21 cellular contexts compared by ENCODE assay signal in the genomic region with DNA sequence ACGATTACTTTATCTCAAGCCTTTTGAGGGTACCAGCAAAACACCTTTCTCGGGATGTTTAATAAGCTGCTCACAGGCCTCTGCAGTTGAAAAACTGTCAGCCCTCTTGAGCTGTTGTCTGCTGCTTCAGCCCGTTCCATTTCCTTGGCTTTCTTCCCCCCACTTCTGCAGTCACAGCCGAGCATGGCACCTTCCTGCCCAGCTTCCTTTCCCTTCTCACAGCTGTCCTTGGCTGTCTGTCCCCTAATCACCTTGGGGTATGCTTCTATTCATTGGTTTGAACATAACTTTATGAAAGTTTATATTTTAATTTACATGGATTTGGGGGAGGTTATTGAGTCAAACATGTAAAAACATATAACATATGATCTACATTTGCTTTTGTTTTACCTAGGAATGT. TPM values are rescaled to one million over a fixed set of nuclear protein-coding genes. Genes with fewer than 3 reads are reported as not detected.
"Had no signal": no experiment of that assay in that cellular context is flagged by ENCODE, and none has a peak within 500 bp of the region (broad histone marks: within the 10 kb centered on the region; RNA-seq: fewer than 3 reads in every experiment).

No MANE protein-coding gene starts in this region.

- H3K9me3 Mint-ChIP-seq: activated T-helper 2 cell treated with anti-CD3 and anti-CD28 coated beads, Interferon-gamma antibody, Interleukin-2, Interleukin-4, amounts not matched to agents 10 μg/mL and 5 μg/mL and 100 μg/mL, durations not matched to agents 14 hours and 24 hours and 36 hours; stimulated activated effector memory CD8-positive, alpha-beta T cell treated with anti-CD3 and anti-CD28 coated beads, Interleukin-12 subunit alpha, Interleukin-12 subunit beta, amount 100 ng/mL, for 72 hours; type B pancreatic cell had no signal

- H3K27ac Mint-ChIP-seq: activated CD8-positive, alpha-beta T cell treated with anti-CD3 and anti-CD28 coated beads for 36 hours; activated T-helper 2 cell treated with anti-CD3 and anti-CD28 coated beads, Interferon-gamma antibody, Interleukin-2, Interleukin-4, amounts not matched to agents 10 μg/mL and 5 μg/mL and 100 μg/mL, durations not matched to agents 14 hours and 24 hours and 36 hours; effector memory CD8-positive, alpha-beta T cell; immature natural killer cell; stimulated activated effector memory CD8-positive, alpha-beta T cell treated with anti-CD3 and anti-CD28 coated beads, Interleukin-12 subunit alpha, Interleukin-12 subunit beta, amount 100 ng/mL, for 72 hours; type B pancreatic cell had no signal

- ATAC-seq: activated CD8-positive, alpha-beta T cell treated with anti-CD3 and anti-CD28 coated beads for 36 hours; effector memory CD8-positive, alpha-beta T cell; foreskin keratinocyte; stimulated activated effector memory CD8-positive, alpha-beta T cell treated with anti-CD3 and anti-CD28 coated beads, Interleukin-12 subunit alpha, Interleukin-12 subunit beta, amount 100 ng/mL, for 72 hours; T-cell had no signal

- H3K36me3 Mint-ChIP-seq: T-cell, type B pancreatic cell had no signal

- H3K4me3 ChIP-seq: left ventricle myocardium inferior, sigmoid colon, testis had no signal

- DNase-seq: activated CD4-positive, alpha-beta T cell treated with anti-CD3 and anti-CD28 coated beads for 48 hours; activated CD4-positive, CD25-positive, alpha-beta regulatory T cell; activated CD8-positive, alpha-beta T cell treated with anti-CD3 and anti-CD28 coated beads for 36 hours; activated naive CD4-positive, alpha-beta T cell treated with Interleukin-2 at 50 U/mL for 16 hours; activated T-cell treated with anti-CD3 and anti-CD28 coated beads, Interleukin-2, amount 50 U/mL, for 1 hour; effector memory CD8-positive, alpha-beta T cell; glutamatergic neuron; hippocampal formation; immature natural killer cell; kidney glomerular epithelial cell; left ventricle myocardium inferior; sigmoid colon; stimulated activated CD4-positive, alpha-beta T cell treated with anti-CD3 and anti-CD28 coated beads, Interleukin-4, amount 100 ng/mL, for 24 hours; T-cell; testis had no signal

- H3K4me1 ChIP-seq: parathyroid adenoma had no signal

- H3K9ac ChIP-seq: parathyroid adenoma had no signal

- H3K9me3 ChIP-seq: left ventricle myocardium inferior, sigmoid colon, testis had no signal

- H3K27ac ChIP-seq: epithelial cell of prostate, foreskin keratinocyte, left ventricle myocardium inferior, parathyroid adenoma, sigmoid colon, testis had no signal

- H3K36me3 ChIP-seq: left ventricle myocardium inferior, sigmoid colon had no signal

- H3K4me3 Mint-ChIP-seq: activated CD8-positive, alpha-beta T cell treated with anti-CD3 and anti-CD28 coated beads for 36 hours; effector memory CD8-positive, alpha-beta T cell; stimulated activated effector memory CD8-positive, alpha-beta T cell treated with anti-CD3 and anti-CD28 coated beads, Interleukin-12 subunit alpha, Interleukin-12 subunit beta, amount 100 ng/mL, for 72 hours had no signal

- H3K27me3 ChIP-seq: testis had no signal

RNA-seq across cellular contexts. Expression of a gene that starts 6.9 kb away (rescaled TPM):
- total RNA-seq: activated T-helper 2 cell treated with anti-CD3 and anti-CD28 coated beads, Interferon-gamma antibody, Interleukin-2, Interleukin-4, amounts not matched to agents 10 μg/mL and 5 μg/mL and 100 μg/mL, durations not matched to agents 14 hours and 24 hours and 36 hours had no signal
- polyA plus RNA-seq: immature natural killer cell had no signal
